ENCODE assay signal across 8 cellular contexts in the genomic region with DNA sequence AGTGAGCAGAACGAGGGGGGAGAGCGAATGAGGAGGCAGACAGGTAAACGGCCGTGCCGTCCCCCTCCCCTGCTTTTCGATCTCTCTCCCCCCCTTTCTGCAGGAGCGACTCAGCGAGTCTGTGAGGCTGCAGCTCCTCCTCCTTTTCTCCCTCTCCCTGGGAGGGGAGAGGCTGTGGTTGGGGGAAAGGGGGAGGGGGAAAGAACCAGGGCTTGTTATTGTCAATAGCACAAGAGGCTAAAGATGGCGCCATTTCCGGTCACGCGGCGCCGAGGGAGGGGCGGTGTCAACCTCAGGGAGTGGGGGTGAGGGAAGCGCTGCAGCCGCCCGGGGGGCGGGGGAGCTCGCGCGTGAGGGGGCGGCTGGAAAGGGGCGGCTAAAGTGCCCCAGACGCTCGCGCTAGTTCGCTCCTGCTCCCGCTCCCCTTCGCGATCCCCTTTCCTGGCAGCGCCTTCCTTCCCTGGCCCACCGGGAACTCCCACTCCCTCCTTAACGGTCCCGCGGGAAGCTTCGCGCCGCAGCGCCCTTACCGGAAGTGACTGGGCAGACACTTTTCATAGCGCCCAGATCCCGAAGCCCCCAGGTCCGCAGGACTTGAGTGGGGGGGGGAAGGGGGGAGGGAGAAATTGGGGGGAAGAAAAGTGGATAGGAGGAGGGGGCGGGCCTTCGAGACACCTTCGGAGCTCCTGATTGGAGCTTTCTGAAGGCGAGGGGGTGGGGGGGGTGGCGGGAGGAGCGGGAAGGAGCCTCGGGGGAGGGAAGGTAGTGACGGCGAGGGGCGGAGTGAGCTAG. TPM values are rescaled to one million over a fixed set of nuclear protein-coding genes. Genes with fewer than 3 reads are reported as not detected.
DNase-seq lines count a peak whose midpoint lies in the region; ATAC-seq and TF ChIP-seq lines count a peak whose summit lies in the region.

Gene CUL4B (minus strand): TSS at position 121 of the 792 bp plus-strand sequence. CDS start 324 bp downstream, outside the sequence.

- H3K9me3 Mint-ChIP-seq in activated T-helper 2 cell treated with anti-CD3 and anti-CD28 coated beads, Interferon-gamma antibody, Interleukin-2, Interleukin-4, amounts not matched to agents 10 μg/mL and 5 μg/mL and 100 μg/mL, durations not matched to agents 14 hours and 24 hours and 36 hours = no peaks in the 10 kb centered on the region
- no peaks in the 10 kb centered on the region for H3K9me3 Mint-ChIP-seq in natural killer cell

- H3K9me3 ChIP-seq in RWPE2 (ENCODE audit: severe bottlenecking) = no peaks in the 10 kb centered on the region

- intact Hi-C loops in activated T-helper 2 cell treated with anti-CD3 and anti-CD28 coated beads, Interferon-gamma antibody, Interleukin-2, Interleukin-4, amounts not matched to agents 10 μg/mL and 5 μg/mL and 100 μg/mL, durations not matched to agents 14 hours and 24 hours and 36 hours (cut with micrococcal nuclease) = loop anchor here (1.0 to 5.0 kb wide), 4 partner anchors 11 to 74 kb away; partner anchors contain the start of genes C1GALT1C1 and MCTS1
- intact Hi-C loops in natural killer cell (cut with micrococcal nuclease) = loop anchor here (1.0 to 5.0 kb wide), 3 partner anchors 42 to 69 kb away; partner anchors contain the start of gene C1GALT1C1

- no peaks in the 10 kb centered on the region for H3K27me3 Mint-ChIP-seq in activated T-helper 2 cell treated with anti-CD3 and anti-CD28 coated beads, Interferon-gamma antibody, Interleukin-2, Interleukin-4, amounts not matched to agents 10 μg/mL and 5 μg/mL and 100 μg/mL, durations not matched to agents 14 hours and 24 hours and 36 hours (ENCODE audit: low read depth)
- no peaks in the 10 kb centered on the region for H3K27me3 Mint-ChIP-seq in natural killer cell (ENCODE audit: low read depth in 2 of 2)

- peak within 1 kb of the TSS; percentile 93 for H3K27ac Mint-ChIP-seq in activated T-helper 2 cell treated with anti-CD3 and anti-CD28 coated beads, Interferon-gamma antibody, Interleukin-2, Interleukin-4, amounts not matched to agents 10 μg/mL and 5 μg/mL and 100 μg/mL, durations not matched to agents 14 hours and 24 hours and 36 hours
- H3K27ac Mint-ChIP-seq in natural killer cell = peak within 1 kb of the TSS; percentile 91

- TF ChIP-seq CTCF in RWPE2 (IDR thresholded peaks at IDR 0.05; ENCODE audit: poor library complexity, severe bottlenecking) (no peak), fibroblast of mammary gland (conservative IDR thresholded peaks at IDR 0.05; ENCODE audit: control insufficient read depth, insufficient read depth, low read depth, low read length) (no peak), natural killer cell (IDR thresholded peaks at IDR 0.05) (no peak)

- H3K4me3 ChIP-seq in RWPE2 (ENCODE audit: severe bottlenecking) = peak within 1 kb of the TSS; percentile 47
- H3K4me3 ChIP-seq in fibroblast of mammary gland (ENCODE audit: control insufficient read depth, low read depth, low read length) = peak within 1 kb of the TSS; percentile 63

- DNase-seq in EH (ENCODE audit: low read depth) = peak; percentile 96
- DNase-seq in H4 (ENCODE audit: low spot score) = peak; percentile 93
- DNase-seq in LoVo (ENCODE audit: low spot score) = peak; percentile 78
- DNase-seq in RWPE2 (ENCODE audit: low spot score) = peak; percentile 83
- peak; percentile 88 for DNase-seq in activated T-helper 2 cell treated with anti-CD3 and anti-CD28 coated beads, Interferon-gamma antibody, Interleukin-2, Interleukin-4, amounts not matched to agents 10 μg/mL and 5 μg/mL and 100 μg/mL, durations not matched to agents 14 hours and 24 hours and 36 hours (ENCODE audit: low spot score)
- DNase-seq in fibroblast of mammary gland (ENCODE audit: low read depth) = peak; percentile 93
- peak; percentile 86 for DNase-seq in natural killer cell
- peak; percentile 83 to 93 (median 91) for DNase-seq in stimulated activated naive CD4-positive, alpha-beta T cell (lab: John Stamatoyannopoulos, UW)

- peaks cover 29% of the 10 kb centered on the region for H3K4me1 Mint-ChIP-seq in activated T-helper 2 cell treated with anti-CD3 and anti-CD28 coated beads, Interferon-gamma antibody, Interleukin-2, Interleukin-4, amounts not matched to agents 10 μg/mL and 5 μg/mL and 100 μg/mL, durations not matched to agents 14 hours and 24 hours and 36 hours (ENCODE audit: low read depth)
- H3K4me1 Mint-ChIP-seq in natural killer cell = peaks cover 13 to 28% of the 10 kb centered on the region in 2 donors

- ATAC-seq in RWPE2 (ENCODE audit: low read depth) (peak; percentile 77), natural killer cell (peak; percentile 89 to 96 (median 92))

- H3K4me3 Mint-ChIP-seq in activated T-helper 2 cell treated with anti-CD3 and anti-CD28 coated beads, Interferon-gamma antibody, Interleukin-2, Interleukin-4, amounts not matched to agents 10 μg/mL and 5 μg/mL and 100 μg/mL, durations not matched to agents 14 hours and 24 hours and 36 hours (ENCODE audit: low read depth) = peak within 1 kb of the TSS; percentile 98
- H3K4me3 Mint-ChIP-seq in natural killer cell = peak within 1 kb of the TSS; percentile 93

- H3K36me3 Mint-ChIP-seq in activated T-helper 2 cell treated with anti-CD3 and anti-CD28 coated beads, Interferon-gamma antibody, Interleukin-2, Interleukin-4, amounts not matched to agents 10 μg/mL and 5 μg/mL and 100 μg/mL, durations not matched to agents 14 hours and 24 hours and 36 hours (ENCODE audit: low read depth) = peaks cover 19% of the 10 kb centered on the region
- H3K36me3 Mint-ChIP-seq in natural killer cell = no peaks in the 10 kb centered on the region

- peaks cover 15% of the 10 kb centered on the region for H3K36me3 ChIP-seq in RWPE2 (ENCODE audit: low read depth)

- peak within 1 kb of the TSS; percentile 84 for H3K27ac ChIP-seq in RWPE2 (ENCODE audit: poor library complexity, severe bottlenecking)

- no peaks in the 10 kb centered on the region for H3K27me3 ChIP-seq in RWPE2 (ENCODE audit: insufficient read depth, poor library complexity, severe bottlenecking)

- H3K4me1 ChIP-seq in RWPE2 (ENCODE audit: insufficient read depth, poor library complexity, severe bottlenecking) = no peaks in the 10 kb centered on the region

RNA-seq across cellular contexts. Expression of gene CUL4B, which starts in this region (rescaled TPM):
- 18.4 and 28.6 TPM in 2 replicates for total RNA-seq in H4 (2014; rRNA removed; shearing (Covaris generic))
- total RNA-seq in activated T-helper 2 cell treated with anti-CD3 and anti-CD28 coated beads, Interferon-gamma antibody, Interleukin-2, Interleukin-4, amounts not matched to agents 10 μg/mL and 5 μg/mL and 100 μg/mL, durations not matched to agents 14 hours and 24 hours and 36 hours = 26.9 and 30.7 TPM in 2 replicates
- total RNA-seq in natural killer cell = 10 to 100 TPM; 32.6 to 42.3 (median 33.3) TPM

Comparison
In these comparisons a context has a peak if more than half of its experiments do, and no peak if none do; other contexts are left out.
1. Peak in every context shown above with its lines: DNase-seq, ATAC-seq, H3K4me3 ChIP-seq and H3K27ac ChIP-seq.